ENCODE assay signal across 8 cellular contexts in the genomic region with DNA sequence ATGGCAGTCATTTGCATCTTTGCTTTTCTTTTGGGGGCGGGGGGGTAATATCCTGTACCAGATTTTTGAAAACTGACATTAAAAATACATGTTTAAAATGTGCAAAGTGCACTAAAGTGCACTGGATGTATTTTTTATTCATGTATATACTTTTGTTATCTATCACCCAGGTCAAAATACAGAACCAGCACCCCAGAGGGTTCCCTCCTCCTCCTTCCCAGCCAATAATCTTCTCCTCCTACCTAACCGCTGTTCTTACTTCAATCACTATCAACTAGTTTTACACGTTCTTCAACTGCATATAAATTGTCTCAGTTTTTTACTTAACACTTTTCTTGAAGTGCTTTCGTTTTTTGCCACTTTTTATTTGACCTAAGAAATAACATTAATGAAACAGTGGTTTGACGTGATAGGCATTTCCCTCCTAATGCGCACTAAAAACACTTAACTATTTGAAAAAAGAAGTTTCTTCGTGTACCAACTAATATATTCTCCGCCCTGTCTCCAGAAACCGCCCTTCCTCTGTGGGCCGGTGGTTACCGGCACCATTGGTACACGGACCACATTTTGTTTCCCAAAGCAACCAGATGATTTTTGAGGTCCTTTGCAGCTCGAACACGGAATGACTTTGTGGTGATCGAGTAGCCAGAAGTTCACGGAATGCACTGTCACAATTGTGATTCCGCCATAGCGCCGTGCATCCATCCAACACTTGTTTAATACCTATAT. TPM values are rescaled to one million over a fixed set of nuclear protein-coding genes. Genes with fewer than 3 reads are reported as not detected.
DNase-seq lines count a peak whose midpoint lies in the region; ATAC-seq, FAIRE-seq and TF ChIP-seq lines count a peak whose summit lies in the region.

No MANE protein-coding gene starts in this region.

- no peaks in the 10 kb centered on the region for H3K9me3 Mint-ChIP-seq in activated T-helper 17 cell treated with anti-CD3 and anti-CD28 coated beads, Interleukin-2, amount 50 U/mL, for 72 hours

- FAIRE-seq in GM12891 (lab: Jason Lieb, UNC), result no peak

- ATAC-seq in activated T-helper 17 cell treated with anti-CD3 and anti-CD28 coated beads, Interleukin-2, amount 50 U/mL, for 72 hours (replicated peaks), result peak; percentile 18

- peaks cover 38% of the 10 kb centered on the region for H3K4me1 Mint-ChIP-seq in activated T-helper 17 cell treated with anti-CD3 and anti-CD28 coated beads, Interleukin-2, amount 50 U/mL, for 72 hours

- DNase-seq in CD1c-positive myeloid dendritic cell (ENCODE audit: extremely low spot score), result peak; percentile 38
- peak; percentile 33 for DNase-seq in LHCN-M2 (ENCODE audit: low read depth)
- peak; percentile 14 for DNase-seq in hepatic stellate cell (ENCODE audit: low spot score)
- DNase-seq in stimulated activated CD4-positive, alpha-beta T cell treated with anti-CD3 and anti-CD28 coated beads, Interleukin-12 subunit alpha, Interleukin-12 subunit beta, amount 100 ng/mL, for 4 hours, result peak; percentile 4
- no peak for DNase-seq in GDM1 (lab: John Stamatoyannopoulos, UW)
- no peak for DNase-seq in GM19240 (ENCODE audit: insufficient read length, low spot score)
- DNase-seq in GM12891 (ENCODE audit: insufficient read length, low spot score), result no peak

- no peak for TF ChIP-seq POLR2A in GM12891 (IDR thresholded peaks at IDR 0.05; ENCODE audit: low read depth, low read length)

- H3K27ac Mint-ChIP-seq in activated T-helper 17 cell treated with anti-CD3 and anti-CD28 coated beads, Interleukin-2, amount 50 U/mL, for 72 hours, result peak overlapping the region; percentile 90

- no peaks in the 10 kb centered on the region for H3K27me3 Mint-ChIP-seq in activated T-helper 17 cell treated with anti-CD3 and anti-CD28 coated beads, Interleukin-2, amount 50 U/mL, for 72 hours

- peak overlapping the region; percentile 92 for H3K4me3 Mint-ChIP-seq in activated T-helper 17 cell treated with anti-CD3 and anti-CD28 coated beads, Interleukin-2, amount 50 U/mL, for 72 hours

- peaks cover 21% of the 10 kb centered on the region for H3K36me3 Mint-ChIP-seq in activated T-helper 17 cell treated with anti-CD3 and anti-CD28 coated beads, Interleukin-2, amount 50 U/mL, for 72 hours (ENCODE audit: low read depth)

TF ChIP-seq in GM12891, 5 proteins besides CTCF, POLR2A, EP300 and RAD21:
- no peak for TF ChIP-seq POLR2AphosphoS5 (IDR thresholded peaks at IDR 0.05; ENCODE audit: low read depth, low read length)
- no peak for TF ChIP-seq TAF1 (IDR thresholded peaks at IDR 0.05; ENCODE audit: low read depth, low read length)
- TF ChIP-seq POU2F2 (IDR thresholded peaks at IDR 0.05; ENCODE audit: low read depth, low read length), result no peak
- no peak for TF ChIP-seq SPI1 (IDR thresholded peaks at IDR 0.05; ENCODE audit: low read depth, low read length)
- TF ChIP-seq PAX5 (IDR thresholded peaks at IDR 0.05; ENCODE audit: insufficient read depth, low read length, severe bottlenecking), result no peak

RNA-seq across cellular contexts. Expression of a gene that starts 0.8 kb away (rescaled TPM):
- total RNA-seq in LHCN-M2 (2014; rRNA removed), result 35.4 and 55.3 TPM in 2 replicates
- 15.8 TPM for polyA plus RNA-seq in LHCN-M2 (2012)
- 100 to 1,000 TPM in 1 of 2 donors, 10 to 100 TPM in 1; 95.9 to 152 TPM for total RNA-seq in activated T-helper 17 cell treated with anti-CD3 and anti-CD28 coated beads, Interleukin-2, amount 50 U/mL, for 72 hours
- polyA plus RNA-seq in GM12891 (2012; ENCODE audit: low read depth, missing spikeins), result 46.1 TPM

Comparison
In these comparisons a context has a peak if more than half of its experiments do, and no peak if none do; other contexts are left out.
1. DNase-seq: peak in CD1c-positive myeloid dendritic cell (single experiment), LHCN-M2 (single experiment), hepatic stellate cell (single experiment) and stimulated activated CD4-positive, alpha-beta T cell treated with anti-CD3 and anti-CD28 coated beads, Interleukin-12 subunit alpha, Interleukin-12 subunit beta, amount 100 ng/mL, for 4 hours (single experiment); none in GDM1 (single experiment), GM19240 (single experiment) and GM12891 (single experiment).